ENCODE assay signal across 9 cellular contexts in genomic region chr1:156910309-156910782, GRCh38. TPM values are rescaled to one million over a fixed set of nuclear protein-coding genes. Genes with fewer than 3 reads are reported as not detected.
DNase-seq lines count a peak whose midpoint lies in the region; ATAC-seq, FAIRE-seq and TF ChIP-seq lines count a peak whose summit lies in the region.
"Had no signal": no experiment of that assay in that cellular context is flagged by ENCODE, and none has a peak within 500 bp of the region (broad histone marks: within the 10 kb centered on the region; RNA-seq: fewer than 3 reads in every experiment).

No MANE protein-coding gene starts in this region.

- peaks cover 1% of the 10 kb centered on the region for H3K4me1 Mint-ChIP-seq in activated CD4-positive, alpha-beta T cell treated with anti-CD3 and anti-CD28 coated beads, Interleukin-2, amount 10 ng/mL, durations not matched to agents 7 days and 5 days
- peaks cover 7% of the 10 kb centered on the region for H3K4me1 Mint-ChIP-seq in osteocyte (ENCODE audit: unreplicated experiment)

- no peak overlapping the region for H3K4ac ChIP-seq in H1 (replicated peaks; ENCODE audit: insufficient read length, low read depth, low read length)

- peaks cover 2 to 12% (median 10%) of the 10 kb centered on the region in 4 experiments for H3K4me1 ChIP-seq in H1 (replicated peaks in 1 of 4; ENCODE audit: control insufficient read depth in 3 of 4, insufficient read depth in 4 of 4, low read length in 3 of 4)

- H3K79me2 ChIP-seq in H1 (ENCODE audit: control insufficient read depth in 1 of 2, insufficient read depth in 2 of 2, low read length in 2 of 2): no peaks in the 10 kb centered on the region

- FAIRE-seq in D721Med (lab: Jason Lieb, UNC) (no peak), H1 (lab: Jason Lieb, UNC) (no peak)

- H2BK5ac ChIP-seq in H1 (ENCODE audit: low read depth, low read length): no peak overlapping the region

- H3K27ac Mint-ChIP-seq in activated CD4-positive, alpha-beta T cell treated with anti-CD3 and anti-CD28 coated beads, Interleukin-2, amount 10 ng/mL, durations not matched to agents 7 days and 5 days: no peak overlapping the region
- H3K27ac Mint-ChIP-seq in osteocyte (ENCODE audit: unreplicated experiment): no peak overlapping the region

- H2BK15ac ChIP-seq in H1 (ENCODE audit: low read length): peak overlapping the region; percentile 99; the same call in 1 of the 2 replicates

- H4K20me1 ChIP-seq in H1 (replicated peaks in 1 of 2; ENCODE audit: control insufficient read depth in 1 of 2, insufficient read depth in 2 of 2, low read length in 2 of 2): peaks cover 0 to 6% of the 10 kb centered on the region in 2 experiments

- no peak overlapping the region for H3K4me3 Mint-ChIP-seq in activated CD4-positive, alpha-beta T cell treated with anti-CD3 and anti-CD28 coated beads, Interleukin-2, amount 10 ng/mL, durations not matched to agents 7 days and 5 days
- H3K4me3 Mint-ChIP-seq in osteocyte (ENCODE audit: unreplicated experiment): no peak overlapping the region

- H3K4me3 ChIP-seq in H1 (ENCODE audit: extremely low read depth in 1 of 4, insufficient read depth in 2 of 4, low read depth in 3 of 4, low read length in 4 of 4): peak overlapping the region in 3 of 4 experiments; percentile 45 to 56 (median 49); a peak in 6 of 8 replicates
- H3K4me3 ChIP-seq: skin epidermis had no signal

- no peak for ATAC-seq in HG03045 (IDR thresholded peaks at IDR 0.05; ENCODE audit: unreplicated experiment)

- POLR2A ChIA-PET in activated CD4-positive, alpha-beta T cell treated with anti-CD3 and anti-CD28 coated beads, Interleukin-2, amount 10 ng/mL, durations not matched to agents 7 days and 5 days (lab: Charles Lee): no interaction called here
- POLR2A ChIA-PET in H1 (lab: Charles Lee; ENCODE audit: partially characterized antibody): interaction anchor here (0.7 to 2.0 kb wide), 3 partner anchors 9 to 17 kb away, joined by 3 to 5 read pairs (median 4); no protein-coding TSS in a partner anchor

- CTCF ChIA-PET in activated CD4-positive, alpha-beta T cell treated with anti-CD3 and anti-CD28 coated beads, Interleukin-2, amount 10 ng/mL, durations not matched to agents 7 days and 5 days (lab: Charles Lee): interaction anchor here (0.6 to 2.9 kb wide), 9 partner anchors 9 to 51 kb away, joined by 3 to 10 read pairs (median 4); partner anchors contain the start of gene LRRC71
- CTCF ChIA-PET in H1 (lab: Charles Lee; ENCODE audit: partially characterized antibody): interaction anchor here (0.6 to 4.5 kb wide), 16 partner anchors 11 to 630 kb away, joined by 3 to 73 read pairs (median 4); partner anchors contain the start of genes METTL25B and NTRK1

- no peaks in the 10 kb centered on the region for H3K36me3 ChIP-seq in H1 (ENCODE audit: control insufficient read depth in 2 of 4, insufficient read depth in 4 of 4, low read length in 3 of 4)

- no peak for TF ChIP-seq POLR2A in H1 (IDR thresholded peaks at IDR 0.05; ENCODE audit: control extremely low read depth in 1 of 2, low read depth in 2 of 2, low read length in 2 of 2)

- no peaks in the 10 kb centered on the region for H3K9me3 Mint-ChIP-seq in activated CD4-positive, alpha-beta T cell treated with anti-CD3 and anti-CD28 coated beads, Interleukin-2, amount 10 ng/mL, durations not matched to agents 7 days and 5 days
- H3K9me3 Mint-ChIP-seq in osteocyte (ENCODE audit: unreplicated experiment): no peaks in the 10 kb centered on the region

- peak overlapping the region; percentile 43 to 91 for H3K4me2 ChIP-seq in H1 (ENCODE audit: insufficient read depth in 1 of 2, low read depth in 2 of 2, low read length in 2 of 2)

- TF ChIP-seq CTCF in D721Med (IDR thresholded peaks at IDR 0.05; ENCODE audit: insufficient read depth, missing control alignments): peak; percentile 67
- TF ChIP-seq CTCF in H1 (IDR thresholded peaks at IDR 0.05; ENCODE audit: control extremely low read depth in 1 of 3, insufficient read depth in 1 of 3, low read depth in 1 of 3, low read length in 3 of 3): peak in 2 of 3 experiments; percentile 72 to 74; a peak in 3 of 4 replicates
- peak; percentile 80 for TF ChIP-seq CTCF in osteocyte (IDR thresholded peaks at IDR 0.05)

- no peaks in the 10 kb centered on the region for H3K79me1 ChIP-seq in H1 (ENCODE audit: low read depth, low read length)

- H2AFZ ChIP-seq in H1 (ENCODE audit: low read length): peak overlapping the region; percentile 96; the same call in 1 of the 2 replicates

- H3K36me3 Mint-ChIP-seq in activated CD4-positive, alpha-beta T cell treated with anti-CD3 and anti-CD28 coated beads, Interleukin-2, amount 10 ng/mL, durations not matched to agents 7 days and 5 days (ENCODE audit: low read depth): no peaks in the 10 kb centered on the region
- H3K36me3 Mint-ChIP-seq in osteocyte (ENCODE audit: unreplicated experiment): peaks cover 30% of the 10 kb centered on the region

- H2AK5ac ChIP-seq in H1 (ENCODE audit: low read depth, low read length): no peak overlapping the region

- H4K91ac ChIP-seq in H1 (replicated peaks; ENCODE audit: insufficient read length, low read length): peak overlapping the region; percentile 69

- no peak overlapping the region for H2BK120ac ChIP-seq in H1 (replicated peaks; ENCODE audit: low read depth, low read length)

- WGBS in H1 (ENCODE audit: extremely low coverage in 1 of 2, insufficient coverage in 1 of 2, insufficient read length in 1 of 2, insufficient replicate concordance in 2 of 2, low coverage in 1 of 2, low lambda C conversion rate in 2 of 2, missing lambda C conversion rate in 1 of 2), 2 experiments: 20% methylated on average over 18 of the region's 18 CpGs; no CpG with 5 or more reads in 1 of the 2 experiments

- H3K9ac ChIP-seq in H1 (replicated peaks in 1 of 4; ENCODE audit: extremely low read depth in 1 of 4, low read depth in 3 of 4, low read length in 3 of 4): no peak overlapping the region

- H4K8ac ChIP-seq in H1 (ENCODE audit: extremely low read depth, insufficient read depth, low read length): peak overlapping the region; percentile 45; the same call in 1 of the 2 replicates

- peak; percentile 34 to 46 for TF ChIP-seq RAD21 in H1 (IDR thresholded peaks at IDR 0.05 in 1 of 2, conservative IDR thresholded peaks at IDR 0.05 in 1 of 2; ENCODE audit: low read depth in 2 of 2, low read length in 2 of 2)

- H2BK20ac ChIP-seq in H1 (ENCODE audit: low read length): no peak overlapping the region

- peak overlapping the region; percentile 38 for H4K5ac ChIP-seq in H1 (ENCODE audit: insufficient read length, low read depth, low read length)

- peak; percentile 79 for DNase-seq in D721Med (ENCODE audit: insufficient read length, low spot score)
- DNase-seq in HuH-7.5 (ENCODE audit: low spot score): peak; percentile 81
- DNase-seq in activated CD4-positive, alpha-beta T cell treated with anti-CD3 and anti-CD28 coated beads, Interleukin-2, amount 10 ng/mL, durations not matched to agents 7 days and 5 days: peak; percentile 57
- DNase-seq in H1 (ENCODE audit: low read depth in 1 of 2, low spot score in 2 of 2): peak in 1 of 2 experiments; percentile 93
- no peak for DNase-seq in osteocyte (ENCODE audit: extremely low spot score, unreplicated experiment)
- DNase-seq in kidney tubule cell (ENCODE audit: low spot score): no peak
- no peak for DNase-seq in DMS114 treated with DMSO at 0.1 percent for 48 hours (lab: John Stamatoyannopoulos, UW; ENCODE audit: unreplicated experiment)

- H3K23me2 ChIP-seq in H1 (ENCODE audit: low read depth, low read length): peaks cover 3% of the 10 kb centered on the region; the same call in 1 of the 2 replicates

- TF ChIP-seq EP300 in H1 (IDR thresholded peaks at IDR 0.05; ENCODE audit: borderline replicate concordance in 1 of 2, low read depth in 2 of 2, low read length in 2 of 2): no peak

- H3K23ac ChIP-seq in H1 (ENCODE audit: insufficient read length): no peak overlapping the region

- H3K27ac ChIP-seq in H1 (ENCODE audit: low read depth, low read length): no peak overlapping the region
- H3K27ac ChIP-seq: skin epidermis had no signal

- H3K18ac ChIP-seq in H1 (ENCODE audit: extremely low read depth, low read length): 0 out of 2 replicates have a peak overlapping the region, but pooled peaks have one; percentile 88

- H3K27me3 Mint-ChIP-seq in activated CD4-positive, alpha-beta T cell treated with anti-CD3 and anti-CD28 coated beads, Interleukin-2, amount 10 ng/mL, durations not matched to agents 7 days and 5 days: peaks cover 4% of the 10 kb centered on the region
- no peaks in the 10 kb centered on the region for H3K27me3 Mint-ChIP-seq in osteocyte (ENCODE audit: unreplicated experiment)

- peaks cover 0 to 15% (median 11%) of the 10 kb centered on the region in 4 experiments; a peak in 6 of 7 replicates for H3K27me3 ChIP-seq in H1 (replicated peaks in 1 of 4; ENCODE audit: control insufficient read depth in 3 of 4, extremely low read depth in 1 of 4, insufficient read depth in 3 of 4, low read length in 3 of 4)

- H2BK12ac ChIP-seq in H1 (ENCODE audit: low read depth, low read length): peak overlapping the region; percentile 80; the same call in 1 of the 2 replicates

- peaks cover 0 to 4% of the 10 kb centered on the region in 2 experiments; a peak in 1 of 4 replicates for H3K9me3 ChIP-seq in H1 (ENCODE audit: insufficient read depth in 2 of 2, low read depth in 1 of 2, low read length in 1 of 2)

- H3K56ac ChIP-seq in H1 (replicated peaks; ENCODE audit: insufficient read length, low read depth, low read length): no peak overlapping the region

- H3K14ac ChIP-seq in H1 (ENCODE audit: insufficient read length): no peak overlapping the region

RNA-seq across cellular contexts. Expression of gene LRRC71, which starts 10.1 kb away (rescaled TPM):
- not detected for total RNA-seq in activated CD4-positive, alpha-beta T cell treated with anti-CD3 and anti-CD28 coated beads, Interleukin-2, amount 10 ng/mL, durations not matched to agents 7 days and 5 days
- not detected in 2 replicates for total RNA-seq in H1 (2021; fragmentation: NEBNext Ultra II Directional; extraction: Animal tissue kit (Norgen Biotek cat#: 25700))
- polyA plus RNA-seq in H1 (2011; rRNA removed): 0.05 and 0.16 TPM in 2 replicates
- 0.27 TPM for polyA plus RNA-seq in H1 (2011; cell fraction: cytosol; rRNA removed)
- polyA plus RNA-seq in H1 (2011; cell fraction: nucleus; rRNA removed): 0.46 TPM
- 0.12 to 0.59 TPM (median 0.31 TPM) in 4 replicates for polyA plus RNA-seq in H1 (2012, experiment 1 of 2)
- not detected for polyA plus RNA-seq in H1 (2012, experiment 2 of 2)
- 0.12 TPM for polyA plus RNA-seq in H1 (2013, experiment 1 of 2)
- 0.11 TPM for polyA plus RNA-seq in H1 (2013, experiment 2 of 2)
- polyA minus RNA-seq in H1 (2011; rRNA and poly(A)+ RNA removed): 0.24 TPM in 1 of 2 replicates, not detected in the other
- not detected for polyA minus RNA-seq in H1 (2011; cell fraction: cytosol; rRNA and poly(A)+ RNA removed)
- polyA minus RNA-seq in H1 (2011; cell fraction: nucleus; rRNA and poly(A)+ RNA removed): not detected
- 0.18 and 0.35 TPM in 2 replicates for total RNA-seq in osteocyte

RNA-seq across cellular contexts. Expression of gene PEAR1, which starts 16.8 kb away (rescaled TPM):
- total RNA-seq in activated CD4-positive, alpha-beta T cell treated with anti-CD3 and anti-CD28 coated beads, Interleukin-2, amount 10 ng/mL, durations not matched to agents 7 days and 5 days: under 1 TPM; 0.07 to 0.15 TPM
- 0.71 and 0.82 TPM in 2 replicates for total RNA-seq in H1 (2021; fragmentation: NEBNext Ultra II Directional; extraction: Animal tissue kit (Norgen Biotek cat#: 25700))
- polyA plus RNA-seq in H1 (2011; rRNA removed): 0.63 and 0.77 TPM in 2 replicates
- polyA plus RNA-seq in H1 (2011; cell fraction: cytosol; rRNA removed): 0.44 TPM
- polyA plus RNA-seq in H1 (2011; cell fraction: nucleus; rRNA removed): 3.3 TPM
- 0.26 to 0.88 TPM (median 0.65 TPM) in 4 replicates for polyA plus RNA-seq in H1 (2012, experiment 1 of 2)
- 0.39 TPM for polyA plus RNA-seq in H1 (2012, experiment 2 of 2)
- 0.53 TPM for polyA plus RNA-seq in H1 (2013, experiment 1 of 2)
- 0.42 TPM for polyA plus RNA-seq in H1 (2013, experiment 2 of 2)
- polyA minus RNA-seq in H1 (2011; rRNA and poly(A)+ RNA removed): 0.13 and 0.22 TPM in 2 replicates
- polyA minus RNA-seq in H1 (2011; cell fraction: cytosol; rRNA and poly(A)+ RNA removed): 0.37 TPM
- polyA minus RNA-seq in H1 (2011; cell fraction: nucleus; rRNA and poly(A)+ RNA removed): 1.5 TPM
- 27.4 and 28.2 TPM in 2 replicates for total RNA-seq in osteocyte

RNA-seq across cellular contexts. Expression of gene NTRK1, which starts 49.7 kb away (rescaled TPM):
- 1 to 10 TPM; 1.9 to 2.0 TPM for total RNA-seq in activated CD4-positive, alpha-beta T cell treated with anti-CD3 and anti-CD28 coated beads, Interleukin-2, amount 10 ng/mL, durations not matched to agents 7 days and 5 days
- 0.24 and 0.27 TPM in 2 replicates for total RNA-seq in H1 (2021; fragmentation: NEBNext Ultra II Directional; extraction: Animal tissue kit (Norgen Biotek cat#: 25700))
- polyA plus RNA-seq in H1 (2011; rRNA removed): 0.12 and 0.13 TPM in 2 replicates
- 0.06 TPM for polyA plus RNA-seq in H1 (2011; cell fraction: cytosol; rRNA removed)
- polyA plus RNA-seq in H1 (2011; cell fraction: nucleus; rRNA removed): 0.74 TPM
- 0.05 to 0.15 TPM (median 0.13 TPM) in 3 of 4 replicates, not detected in the other for polyA plus RNA-seq in H1 (2012, experiment 1 of 2)
- 0.05 TPM for polyA plus RNA-seq in H1 (2012, experiment 2 of 2)
- polyA plus RNA-seq in H1 (2013, experiment 1 of 2): 0.18 TPM
- polyA plus RNA-seq in H1 (2013, experiment 2 of 2): 0.06 TPM
- polyA minus RNA-seq in H1 (2011; rRNA and poly(A)+ RNA removed): 0.12 and 0.13 TPM in 2 replicates
- polyA minus RNA-seq in H1 (2011; cell fraction: cytosol; rRNA and poly(A)+ RNA removed): not detected
- not detected for polyA minus RNA-seq in H1 (2011; cell fraction: nucleus; rRNA and poly(A)+ RNA removed)
- total RNA-seq in osteocyte: not detected in 2 replicates

RNA-seq across cellular contexts. Expression of gene INSRR, which starts 51.4 kb away (rescaled TPM):
- total RNA-seq in activated CD4-positive, alpha-beta T cell treated with anti-CD3 and anti-CD28 coated beads, Interleukin-2, amount 10 ng/mL, durations not matched to agents 7 days and 5 days: under 1 TPM in 1 of 2 experiments, not detected in 1; 0.05 TPM
- not detected in 2 replicates for total RNA-seq in H1 (2021; fragmentation: NEBNext Ultra II Directional; extraction: Animal tissue kit (Norgen Biotek cat#: 25700))
- 0.02 TPM in 2 replicates for polyA plus RNA-seq in H1 (2011; rRNA removed)
- not detected for polyA plus RNA-seq in H1 (2011; cell fraction: cytosol; rRNA removed)
- 0.17 TPM for polyA plus RNA-seq in H1 (2011; cell fraction: nucleus; rRNA removed)
- polyA plus RNA-seq in H1 (2012, experiment 1 of 2): 0.03 to 0.04 TPM in 2 of 4 replicates, not detected in the others
- polyA plus RNA-seq in H1 (2012, experiment 2 of 2): 0.03 TPM
- polyA plus RNA-seq in H1 (2013, experiment 1 of 2): not detected
- polyA plus RNA-seq in H1 (2013, experiment 2 of 2): under 0.01 TPM
- polyA minus RNA-seq in H1 (2011; rRNA and poly(A)+ RNA removed): 0.07 TPM in 1 of 2 replicates, not detected in the other
- not detected for polyA minus RNA-seq in H1 (2011; cell fraction: cytosol; rRNA and poly(A)+ RNA removed)
- 0.10 TPM for polyA minus RNA-seq in H1 (2011; cell fraction: nucleus; rRNA and poly(A)+ RNA removed)
- total RNA-seq in osteocyte: 0.08 and 0.21 TPM in 2 replicates

Comparison
In these comparisons a context has a peak if more than half of its experiments do, and no peak if none do; other contexts are left out.
1. DNase-seq: peak in D721Med (single experiment), HuH-7.5 (single experiment) and activated CD4-positive, alpha-beta T cell treated with anti-CD3 and anti-CD28 coated beads, Interleukin-2, amount 10 ng/mL, durations not matched to agents 7 days and 5 days (single experiment); none in osteocyte (single experiment), kidney tubule cell (single experiment) and DMS114 treated with DMSO at 0.1 percent for 48 hours (single experiment).
2. RNA of gene PEAR1, which starts 16.8 kb away (total RNA-seq): 27.4 to 28.2 TPM in osteocyte; 0.71 to 0.82 TPM in H1 and 0.07 to 0.15 TPM in activated CD4-positive, alpha-beta T cell treated with anti-CD3 and anti-CD28 coated beads, Interleukin-2, amount 10 ng/mL, durations not matched to agents 7 days and 5 days; every median in the first group is over 10 times any median in the second.
3. Peak in every context shown above with its lines, with median percentiles within 50 percentile points of each other: CTCF ChIP-seq.